18 cellular contexts compared by ENCODE assay signal in genomic region chr12:132171293-132171967, GRCh38. TPM values are rescaled to one million over a fixed set of nuclear protein-coding genes. Genes with fewer than 3 reads are reported as not detected.
DNase-seq lines count a peak whose midpoint lies in the region; ATAC-seq, FAIRE-seq and TF ChIP-seq lines count a peak whose summit lies in the region.
"Had no signal": no experiment of that assay in that cellular context is flagged by ENCODE, and none has a peak within 500 bp of the region (broad histone marks: within the 10 kb centered on the region; RNA-seq: fewer than 3 reads in every experiment).

No MANE protein-coding gene starts in this region.

- H3K9me2 ChIP-seq in Karpas-422 (replicated peaks; ENCODE audit: insufficient read depth, low read length) = no peaks in the 10 kb centered on the region

- no peak overlapping the region for H3K23ac ChIP-seq in H1 (ENCODE audit: insufficient read length)

- H3K9ac ChIP-seq in Karpas-422 (ENCODE audit: low read length) (peak overlapping the region; percentile 34), H1 (replicated peaks in 1 of 4; ENCODE audit: extremely low read depth in 1 of 4, low read depth in 3 of 4, low read length in 3 of 4) (no peak overlapping the region)

- no peak overlapping the region for H2BK12ac ChIP-seq in H1 (ENCODE audit: low read depth, low read length)

- peaks cover 40% of the 10 kb centered on the region for H3K4me1 ChIP-seq in Karpas-422 (ENCODE audit: low read length)
- H3K4me1 ChIP-seq in H1 (replicated peaks in 1 of 4; ENCODE audit: control insufficient read depth in 3 of 4, insufficient read depth in 4 of 4, low read length in 3 of 4) = no peaks in the 10 kb centered on the region

- H3K36me3 ChIP-seq in Karpas-422 (ENCODE audit: insufficient read depth, low read length) (no peaks in the 10 kb centered on the region), H1 (ENCODE audit: control insufficient read depth in 2 of 4, insufficient read depth in 4 of 4, low read length in 3 of 4) (no peaks in the 10 kb centered on the region)

- no peaks in the 10 kb centered on the region for H3K27me3 ChIP-seq in Karpas-422 (ENCODE audit: low read length)
- H3K27me3 ChIP-seq in H1 (replicated peaks in 1 of 4; ENCODE audit: control insufficient read depth in 3 of 4, extremely low read depth in 1 of 4, insufficient read depth in 3 of 4, low read length in 3 of 4) = peaks cover 0 to 18% (median 14%) of the 10 kb centered on the region in 4 experiments; a peak in 5 of 7 replicates

- no peak for FAIRE-seq in H1 (lab: Jason Lieb, UNC)
- FAIRE-seq: H54, HTR-8/SVneo had no signal

- no peaks in the 10 kb centered on the region for H3K79me1 ChIP-seq in H1 (ENCODE audit: low read depth, low read length)

- H3K4me3 ChIP-seq in Karpas-422 (ENCODE audit: low read length) (no peak overlapping the region), H1 (ENCODE audit: extremely low read depth in 1 of 4, insufficient read depth in 2 of 4, low read depth in 3 of 4, low read length in 4 of 4) (no peak overlapping the region)

- H3K23me2 ChIP-seq in H1 (ENCODE audit: low read depth, low read length) = peaks cover 7% of the 10 kb centered on the region; the same call in 1 of the 2 replicates

- TF ChIP-seq CTCF in H1 (IDR thresholded peaks at IDR 0.05; ENCODE audit: control extremely low read depth in 1 of 3, insufficient read depth in 1 of 3, low read depth in 1 of 3, low read length in 3 of 3) = no peak

- H2BK15ac ChIP-seq in H1 (ENCODE audit: low read length) = no peak overlapping the region

- H4K8ac ChIP-seq in H1 (ENCODE audit: extremely low read depth, insufficient read depth, low read length) = no peak overlapping the region; the same call in none of the 2 replicates

- H4K91ac ChIP-seq in H1 (replicated peaks; ENCODE audit: insufficient read length, low read length) = no peak overlapping the region

- intact Hi-C loops in Right ventricle myocardium inferior (cut with DNase I) = no loop called here
- intact Hi-C loops in left ventricle myocardium superior (cut with micrococcal nuclease) = no loop called here
- intact Hi-C loops in posterior vena cava (cut with DNase I) = no loop called here

- ATAC-seq in Right ventricle myocardium inferior (no peak), left ventricle myocardium superior (no peak)

- peak overlapping the region; percentile 1 for H3K56ac ChIP-seq in H1 (replicated peaks; ENCODE audit: insufficient read length, low read depth, low read length)

- TF ChIP-seq POLR2A in H1 (IDR thresholded peaks at IDR 0.05; ENCODE audit: control extremely low read depth in 1 of 2, low read depth in 2 of 2, low read length in 2 of 2) = no peak

- H3K14ac ChIP-seq in H1 (ENCODE audit: insufficient read length) = no peak overlapping the region

- H4K20me1 ChIP-seq in Karpas-422 (ENCODE audit: insufficient read depth, low read depth, low read length) = no peaks in the 10 kb centered on the region
- peaks cover 0 to 6% of the 10 kb centered on the region in 2 experiments for H4K20me1 ChIP-seq in H1 (replicated peaks in 1 of 2; ENCODE audit: control insufficient read depth in 1 of 2, insufficient read depth in 2 of 2, low read length in 2 of 2)

- no peak overlapping the region for H3K4ac ChIP-seq in H1 (replicated peaks; ENCODE audit: insufficient read length, low read depth, low read length)

- H2BK20ac ChIP-seq in H1 (ENCODE audit: low read length) = no peak overlapping the region

- peak; percentile 56 for DNase-seq in Right ventricle myocardium inferior (ENCODE audit: missing footprints)
- DNase-seq in left ventricle myocardium superior = no peak
- DNase-seq in Karpas-422 = peak; percentile 64
- DNase-seq in H1 (ENCODE audit: low read depth in 1 of 2, low spot score in 2 of 2) = no peak
- peak; percentile 76 for DNase-seq in posterior vena cava (ENCODE audit: low spot score)
- no peak for DNase-seq in KG1 (lab: John Stamatoyannopoulos, UW)
- no peak for DNase-seq in iPS-NIHi11 (ENCODE audit: low spot score)
- DNase-seq: DMS79 treated with DMSO at 0.1 percent for 48 hours, HFFc6, MM.1S, NCI-H1105, NCI-H1694 treated with DMSO at 0.1 percent for 48 hours, NCI-H510A treated with DMSO at 0.1 percent for 48 hours, NCI-H774, SW 1271 had no signal

- no peak overlapping the region for H3K18ac ChIP-seq in H1 (ENCODE audit: extremely low read depth, low read length)

- POLR2A ChIA-PET in H1 (lab: Charles Lee; ENCODE audit: partially characterized antibody) = no interaction called here

- H3K27ac ChIP-seq in Karpas-422 (ENCODE audit: low read length) (no peak overlapping the region), H1 (ENCODE audit: low read depth, low read length) (no peak overlapping the region)
- H3K27ac ChIP-seq: C4-2B had no signal

- no peak overlapping the region for H2AK5ac ChIP-seq in H1 (ENCODE audit: low read depth, low read length)

- H3K9me3 ChIP-seq in Karpas-422 (ENCODE audit: low read length) (no peaks in the 10 kb centered on the region; the same call in 1 of the 2 replicates), H1 (ENCODE audit: insufficient read depth in 2 of 2, low read depth in 1 of 2, low read length in 1 of 2) (no peaks in the 10 kb centered on the region)

- no peak overlapping the region for H2BK5ac ChIP-seq in H1 (ENCODE audit: low read depth, low read length)

- H2AFZ ChIP-seq in Karpas-422 (ENCODE audit: low read length) (no peak overlapping the region), H1 (ENCODE audit: low read length) (no peak overlapping the region)

- no peaks in the 10 kb centered on the region for H3K79me2 ChIP-seq in Karpas-422 (ENCODE audit: low read length)
- H3K79me2 ChIP-seq in H1 (ENCODE audit: control insufficient read depth in 1 of 2, insufficient read depth in 2 of 2, low read length in 2 of 2) = no peaks in the 10 kb centered on the region

- no peak overlapping the region for H4K5ac ChIP-seq in H1 (ENCODE audit: insufficient read length, low read depth, low read length)

- no peak for TF ChIP-seq EP300 in H1 (IDR thresholded peaks at IDR 0.05; ENCODE audit: borderline replicate concordance in 1 of 2, low read depth in 2 of 2, low read length in 2 of 2)

- no peak overlapping the region for H2BK120ac ChIP-seq in H1 (replicated peaks; ENCODE audit: low read depth, low read length)

- H3K4me2 ChIP-seq in Karpas-422 (ENCODE audit: low read depth, low read length, poor library complexity, severe bottlenecking) = peak overlapping the region; percentile 20
- no peak overlapping the region for H3K4me2 ChIP-seq in H1 (ENCODE audit: insufficient read depth in 1 of 2, low read depth in 2 of 2, low read length in 2 of 2)

- CTCF ChIA-PET in H1 (lab: Charles Lee; ENCODE audit: partially characterized antibody) = interaction anchor here (0.8 to 1.4 kb wide), 3 partner anchors 23 to 243 kb away, joined by 3 to 5 read pairs (median 4); no protein-coding TSS in a partner anchor

- WGBS in H1 (ENCODE audit: extremely low coverage in 1 of 2, insufficient coverage in 1 of 2, insufficient read length in 1 of 2, insufficient replicate concordance in 2 of 2, low coverage in 1 of 2, low lambda C conversion rate in 2 of 2, missing lambda C conversion rate in 1 of 2), 2 experiments = 88% methylated on average over 16 of the region's 24 CpGs; no CpG with 5 or more reads in 1 of the 2 experiments

- no peak for TF ChIP-seq RAD21 in H1 (IDR thresholded peaks at IDR 0.05 in 1 of 2, conservative IDR thresholded peaks at IDR 0.05 in 1 of 2; ENCODE audit: low read depth in 2 of 2, low read length in 2 of 2)

TF ChIP-seq in H1, 55 proteins besides CTCF, POLR2A, EP300 and RAD21 (continues in another document):
- no peak for TF ChIP-seq KDM4A (IDR thresholded peaks at IDR 0.05; ENCODE audit: low read depth, low read length, severe bottlenecking)
- TF ChIP-seq KDM1A (IDR thresholded peaks at IDR 0.05; ENCODE audit: borderline replicate concordance, low read length) = no peak
- no peak for TF ChIP-seq TAF7 (optimal IDR thresholded peaks at IDR 0.05; ENCODE audit: borderline replicate concordance, low read depth, low read length)
- TF ChIP-seq RBBP5 (IDR thresholded peaks at IDR 0.05; ENCODE audit: borderline replicate concordance, low read depth, low read length) = no peak
- TF ChIP-seq NRF1 (IDR thresholded peaks at IDR 0.05; ENCODE audit: low read depth, low read length) = no peak
- TF ChIP-seq MAFK (IDR thresholded peaks at IDR 0.05; ENCODE audit: low read depth, low read length) = no peak
- TF ChIP-seq TEAD4 (IDR thresholded peaks at IDR 0.05; ENCODE audit: low read depth, low read length) = no peak
- no peak for TF ChIP-seq EGR1 (IDR thresholded peaks at IDR 0.05; ENCODE audit: borderline replicate concordance, low read depth, low read length)
- no peak for TF ChIP-seq RNF2 (IDR thresholded peaks at IDR 0.05; ENCODE audit: borderline replicate concordance, low read depth, low read length, missing control alignments, poor library complexity, severe bottlenecking)
- TF ChIP-seq BACH1 (IDR thresholded peaks at IDR 0.05; ENCODE audit: low read length) = no peak

RNA-seq across cellular contexts. Expression of gene NOC4L, which starts 27.2 kb away (rescaled TPM):
- total RNA-seq in Right ventricle myocardium inferior (9.2 TPM), left ventricle myocardium superior (12.1 TPM), posterior vena cava (10 to 100 TPM; 11.2 to 13.6 TPM)
- total RNA-seq in Karpas-422 (2014; rRNA removed; shearing (Covaris generic); ENCODE audit: low replicate concordance) = 10.4 and 20.5 TPM in 2 replicates
- 38.5 and 40.3 TPM in 2 replicates for total RNA-seq in H1 (2021; fragmentation: NEBNext Ultra II Directional; extraction: Animal tissue kit (Norgen Biotek cat#: 25700))
- polyA plus RNA-seq in H1 (2011; rRNA removed) = 26.8 and 40.3 TPM in 2 replicates
- 15.4 TPM for polyA plus RNA-seq in H1 (2011; cell fraction: cytosol; rRNA removed)
- polyA plus RNA-seq in H1 (2011; cell fraction: nucleus; rRNA removed) = 33.2 TPM
- polyA plus RNA-seq in H1 (2012, experiment 1 of 2) = 20.7 to 40.0 TPM (median 39.8 TPM) in 4 replicates
- 47.9 TPM for polyA plus RNA-seq in H1 (2012, experiment 2 of 2)
- polyA plus RNA-seq in H1 (2013, experiment 1 of 2) = 41.4 TPM
- 37.7 TPM for polyA plus RNA-seq in H1 (2013, experiment 2 of 2)
- 6.1 and 7.4 TPM in 2 replicates for polyA minus RNA-seq in H1 (2011; rRNA and poly(A)+ RNA removed)
- polyA minus RNA-seq in H1 (2011; cell fraction: cytosol; rRNA and poly(A)+ RNA removed) = 14.4 TPM
- 11.9 TPM for polyA minus RNA-seq in H1 (2011; cell fraction: nucleus; rRNA and poly(A)+ RNA removed)

RNA-seq across cellular contexts. Expression of gene DDX51, which starts 27.3 kb away (rescaled TPM):
- total RNA-seq in Right ventricle myocardium inferior = 10.4 TPM
- total RNA-seq in left ventricle myocardium superior = 8.6 TPM
- 6.4 and 14.9 TPM in 2 replicates for total RNA-seq in Karpas-422 (2014; rRNA removed; shearing (Covaris generic); ENCODE audit: low replicate concordance)
- total RNA-seq in H1 (2021; fragmentation: NEBNext Ultra II Directional; extraction: Animal tissue kit (Norgen Biotek cat#: 25700)) = 24.4 and 25.3 TPM in 2 replicates
- polyA plus RNA-seq in H1 (2011; rRNA removed) = 11.2 and 19.5 TPM in 2 replicates
- polyA plus RNA-seq in H1 (2011; cell fraction: cytosol; rRNA removed) = 23.8 TPM
- 65.2 TPM for polyA plus RNA-seq in H1 (2011; cell fraction: nucleus; rRNA removed)
- 25.8 to 31.0 TPM (median 27.9 TPM) in 4 replicates for polyA plus RNA-seq in H1 (2012, experiment 1 of 2)
- 11.4 TPM for polyA plus RNA-seq in H1 (2012, experiment 2 of 2)
- polyA plus RNA-seq in H1 (2013, experiment 1 of 2) = 11.4 TPM
- 9.4 TPM for polyA plus RNA-seq in H1 (2013, experiment 2 of 2)
- 8.7 and 14.0 TPM in 2 replicates for polyA minus RNA-seq in H1 (2011; rRNA and poly(A)+ RNA removed)
- 12.7 TPM for polyA minus RNA-seq in H1 (2011; cell fraction: cytosol; rRNA and poly(A)+ RNA removed)
- 28.4 TPM for polyA minus RNA-seq in H1 (2011; cell fraction: nucleus; rRNA and poly(A)+ RNA removed)
- 10 to 100 TPM in 1 of 2 donors, 1 to 10 TPM in 1; 9.7 to 10.2 TPM for total RNA-seq in posterior vena cava

Comparison
In these comparisons a context has a peak if more than half of its experiments do, and no peak if none do; other contexts are left out.
1. DNase-seq: peak in Right ventricle myocardium inferior (single experiment), Karpas-422 (single experiment) and posterior vena cava (single experiment); none in left ventricle myocardium superior (single experiment), H1 (0 of 2), KG1 (single experiment) and iPS-NIHi11 (single experiment).